21 cellular contexts compared by ENCODE assay signal in genomic region chr20:32130965-32131364, GRCh38.
"Had no signal": no experiment of that assay in that cellular context is flagged by ENCODE, and none has a peak within 500 bp of the region (broad histone marks: within the 10 kb centered on the region; RNA-seq: fewer than 3 reads in every experiment).

No MANE protein-coding gene starts in this region.

- H3K27ac Mint-ChIP-seq: nephron; stimulated activated effector memory CD8-positive, alpha-beta T cell treated with anti-CD3 and anti-CD28 coated beads, Interleukin-12 subunit alpha, Interleukin-12 subunit beta, amount 100 ng/mL, for 72 hours; stimulated activated naive CD8-positive, alpha-beta T cell treated with anti-CD3 and anti-CD28 coated beads, Interleukin-15, Interleukin-2, amounts not matched to agents 100 ng/mL and 50 ng/mL, for 24 hours had no signal

- H3K36me3 ChIP-seq: pancreas, prostate gland, vagina had no signal

- H3K9me3 Mint-ChIP-seq: naive B cell; nephron; stimulated activated effector memory CD8-positive, alpha-beta T cell treated with anti-CD3 and anti-CD28 coated beads, Interleukin-12 subunit alpha, Interleukin-12 subunit beta, amount 100 ng/mL, for 72 hours; stimulated activated naive CD8-positive, alpha-beta T cell treated with anti-CD3 and anti-CD28 coated beads, Interleukin-15, Interleukin-2, amounts not matched to agents 100 ng/mL and 50 ng/mL, for 24 hours had no signal

- H3K27me3 Mint-ChIP-seq: naive B cell; stimulated activated naive CD8-positive, alpha-beta T cell treated with anti-CD3 and anti-CD28 coated beads, Interleukin-15, Interleukin-2, amounts not matched to agents 100 ng/mL and 50 ng/mL, for 24 hours had no signal

- H3K4me1 ChIP-seq: esophagus squamous epithelium, pancreas, prostate gland, upper lobe of right lung had no signal

- H3K27ac ChIP-seq: esophagus squamous epithelium, pancreas, prostate gland, right lobe of liver, tibial artery, upper lobe of right lung, vagina had no signal

- DNase-seq: effector memory CD4-positive, alpha-beta T cell; esophagus squamous epithelium; foreskin fibroblast; head of caudate nucleus; hippocampal formation; left colon; mesendoderm; naive B cell; occipital lobe; pancreas; retina; right lobe of liver; stimulated activated CD4-positive, alpha-beta T cell treated with anti-CD3 and anti-CD28 coated beads, Interleukin-4, amount 100 ng/mL, for 1 hour; stimulated activated CD8-positive, alpha-beta memory T cell treated with anti-CD3 and anti-CD28 coated beads, Interleukin-4, amount 100 ng/mL, for 48 hours; tibial artery; upper lobe of right lung had no signal

- H3K4me3 Mint-ChIP-seq: naive B cell; nephron; stimulated activated effector memory CD8-positive, alpha-beta T cell treated with anti-CD3 and anti-CD28 coated beads, Interleukin-12 subunit alpha, Interleukin-12 subunit beta, amount 100 ng/mL, for 72 hours; stimulated activated naive CD8-positive, alpha-beta T cell treated with anti-CD3 and anti-CD28 coated beads, Interleukin-15, Interleukin-2, amounts not matched to agents 100 ng/mL and 50 ng/mL, for 24 hours had no signal

- H3K27me3 ChIP-seq: esophagus squamous epithelium, pancreas, right lobe of liver, tibial artery, upper lobe of right lung, vagina had no signal

- H3K9me3 ChIP-seq: esophagus squamous epithelium, pancreas, prostate gland, right lobe of liver, tibial artery, upper lobe of right lung, vagina had no signal

- ATAC-seq: left colon; pancreas; stimulated activated effector memory CD8-positive, alpha-beta T cell treated with anti-CD3 and anti-CD28 coated beads, Interleukin-12 subunit alpha, Interleukin-12 subunit beta, amount 100 ng/mL, for 72 hours; upper lobe of right lung had no signal

- H3K4me3 ChIP-seq: esophagus squamous epithelium, pancreas, prostate gland, right lobe of liver, tibial artery, upper lobe of right lung, vagina had no signal

- FAIRE-seq: pancreas had no signal
